18 cellular contexts compared by ENCODE assay signal in the genomic region with DNA sequence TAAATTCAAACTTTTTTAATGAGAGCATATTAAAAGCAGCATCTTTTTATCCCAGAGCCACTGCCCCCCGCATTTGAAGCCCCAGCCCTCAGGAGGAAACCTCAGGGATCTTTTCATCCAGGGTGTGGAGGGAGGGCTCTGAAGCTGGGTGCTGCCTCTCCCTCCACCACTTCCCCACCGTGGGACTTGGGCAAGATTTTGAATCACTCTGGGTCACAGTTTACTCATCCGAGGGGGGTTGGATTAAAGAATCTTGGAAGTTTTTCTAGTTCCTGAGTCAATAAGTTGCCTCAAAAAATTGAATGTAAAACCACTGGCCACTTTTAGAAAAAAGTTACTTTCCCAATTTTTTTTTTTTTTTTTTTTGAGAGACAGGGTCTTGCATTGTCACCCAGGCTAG.
"Had no signal": no experiment of that assay in that cellular context is flagged by ENCODE, and none has a peak within 500 bp of the region (broad histone marks: within the 10 kb centered on the region; RNA-seq: fewer than 3 reads in every experiment).

No MANE protein-coding gene starts in this region.

- H3K27ac Mint-ChIP-seq: activated CD4-positive, alpha-beta T cell treated with anti-CD3 and anti-CD28 coated beads, Interleukin-2, amount 10 ng/mL, durations not matched to agents 7 days and 5 days; activated T-cell treated with anti-CD3 and anti-CD28 coated beads, Interleukin-2, amount 50 U/mL, for 72 hours; natural killer cell; T-helper 1 cell treated with Interleukin-12 subunit alpha and Interleukin-12 subunit beta and Interleukin-4 antibody, amounts not matched to agents 30 μg/mL and 1 μg/mL, for 36 hours had no signal

- H3K4me1 ChIP-seq: adrenal gland, esophagus squamous epithelium, foreskin keratinocyte, uterus had no signal

- H3K9me3 Mint-ChIP-seq: activated CD4-positive, alpha-beta T cell treated with anti-CD3 and anti-CD28 coated beads, Interleukin-2, amount 10 ng/mL, durations not matched to agents 7 days and 5 days; activated naive CD4-positive, alpha-beta T cell treated with anti-CD3 and anti-CD28 coated beads, Interleukin-2, amount 50 U/mL, for 24 hours; activated T-cell treated with anti-CD3 and anti-CD28 coated beads, Interleukin-2, amount 50 U/mL, for 72 hours; natural killer cell; T-helper 1 cell treated with Interleukin-12 subunit alpha and Interleukin-12 subunit beta and Interleukin-4 antibody, amounts not matched to agents 30 μg/mL and 1 μg/mL, for 36 hours had no signal

- H3K4me3 Mint-ChIP-seq: activated CD4-positive, alpha-beta T cell treated with anti-CD3 and anti-CD28 coated beads, Interleukin-2, amount 10 ng/mL, durations not matched to agents 7 days and 5 days; activated naive CD4-positive, alpha-beta T cell treated with anti-CD3 and anti-CD28 coated beads, Interleukin-2, amount 50 U/mL, for 24 hours; activated T-cell treated with anti-CD3 and anti-CD28 coated beads, Interleukin-2, amount 50 U/mL, for 72 hours; natural killer cell; T-helper 1 cell treated with Interleukin-12 subunit alpha and Interleukin-12 subunit beta and Interleukin-4 antibody, amounts not matched to agents 30 μg/mL and 1 μg/mL, for 36 hours had no signal

- H3K27me3 Mint-ChIP-seq: activated CD4-positive, alpha-beta T cell treated with anti-CD3 and anti-CD28 coated beads, Interleukin-2, amount 10 ng/mL, durations not matched to agents 7 days and 5 days; activated naive CD4-positive, alpha-beta T cell treated with anti-CD3 and anti-CD28 coated beads, Interleukin-2, amount 50 U/mL, for 24 hours had no signal

- H3K36me3 ChIP-seq: adrenal gland, esophagus squamous epithelium, transverse colon, uterus had no signal

- H3K4me3 ChIP-seq: adrenal gland, esophagus squamous epithelium, lung, transverse colon, uterus had no signal

- ATAC-seq: activated CD4-positive, CD25-positive, alpha-beta regulatory T cell treated with anti-CD3 and anti-CD28 coated beads, Interleukin-2, amount 50 U/mL, for 24 hours; activated T-cell treated with anti-CD3 and anti-CD28 coated beads, Interleukin-2, amount 50 U/mL, for 72 hours; foreskin keratinocyte; left lobe of liver; natural killer cell had no signal

- H3K9me3 ChIP-seq: adrenal gland, esophagus squamous epithelium, transverse colon, uterus had no signal

- H3K27ac ChIP-seq: adrenal gland, esophagus squamous epithelium, foreskin keratinocyte, transverse colon, uterus had no signal

- DNase-seq: activated CD4-positive, alpha-beta T cell treated with anti-CD3 and anti-CD28 coated beads, Interleukin-2, amount 10 ng/mL, durations not matched to agents 7 days and 5 days; activated CD8-positive, alpha-beta memory T cell treated with anti-CD3 and anti-CD28 coated beads, Interleukin-2, amount 50 U/mL, for 48 hours; activated effector memory CD4-positive, alpha-beta T cell treated with anti-CD3 and anti-CD28 coated beads, Interleukin-2, amount 50 U/mL, for 16 hours; activated T-cell treated with anti-CD3 and anti-CD28 coated beads, Interleukin-2, amount 50 U/mL, for 72 hours; adrenal gland; effector CD4-positive, alpha-beta T cell; esophagus squamous epithelium; foreskin keratinocyte; kidney; natural killer cell; stimulated activated naive CD4-positive, alpha-beta T cell; transverse colon; uterus had no signal

- H3K36me3 Mint-ChIP-seq: activated naive CD4-positive, alpha-beta T cell treated with anti-CD3 and anti-CD28 coated beads, Interleukin-2, amount 50 U/mL, for 24 hours; natural killer cell had no signal

- H3K27me3 ChIP-seq: adrenal gland, esophagus squamous epithelium, foreskin keratinocyte, transverse colon, uterus had no signal
